In genomic region chr1:198449727-198450433, GRCh38 we compare ENCODE assay signal across 17 cellular contexts.
A peak's percentile ranks its signal among the peaks of the same experiment; 100 is the strongest.
DNase-seq lines count a peak whose midpoint lies in the region; ATAC-seq and TF ChIP-seq lines count a peak whose summit lies in the region.
"Had no signal": no experiment of that assay in that cellular context is flagged by ENCODE, and none has a peak within 500 bp of the region (broad histone marks: within the 10 kb centered on the region; RNA-seq: fewer than 3 reads in every experiment).

No MANE protein-coding gene starts in this region.

- no peak overlapping the region for H3K27ac ChIP-seq in KMS-11
- H3K27ac ChIP-seq: colonic mucosa, HL-60, stomach had no signal

- peaks cover 13% of the 10 kb centered on the region for H3K4me1 ChIP-seq in KMS-11 (ENCODE audit: low read depth, poor library complexity, severe bottlenecking)
- H3K4me1 ChIP-seq: colonic mucosa, stomach had no signal

- no peaks in the 10 kb centered on the region for H3K27me3 ChIP-seq in KMS-11 (ENCODE audit: insufficient read depth, low read depth)
- H3K27me3 ChIP-seq: colonic mucosa, stomach had no signal

- no peak overlapping the region for H3K9ac ChIP-seq in KMS-11

- no peak overlapping the region for H2AFZ ChIP-seq in KMS-11 (ENCODE audit: low read depth)

- no peak for TF ChIP-seq CTCF in AG10803 (conservative IDR thresholded peaks at IDR 0.05; ENCODE audit: low read length)
- TF ChIP-seq CTCF in KMS-11 (conservative IDR thresholded peaks at IDR 0.05; ENCODE audit: low read depth, low read length), result no peak
- TF ChIP-seq CTCF in choroid plexus epithelial cell (conservative IDR thresholded peaks at IDR 0.05; ENCODE audit: low read depth, low read length), result no peak

- peak overlapping the region; percentile 13; the same call in 1 of the 2 replicates for H3K4me2 ChIP-seq in KMS-11

- H4K20me1 ChIP-seq in KMS-11 (ENCODE audit: insufficient read depth), result no peaks in the 10 kb centered on the region

- H3K36me3 ChIP-seq in KMS-11 (ENCODE audit: insufficient read depth), result no peaks in the 10 kb centered on the region
- H3K36me3 ChIP-seq: colonic mucosa, stomach had no signal

- no peak overlapping the region for H3K4me3 ChIP-seq in AG10803 (ENCODE audit: low read length)
- no peak overlapping the region for H3K4me3 ChIP-seq in KMS-11 (IDR thresholded peaks at IDR 0.05; ENCODE audit: insufficient read depth, low read depth, low read length)
- no peak overlapping the region for H3K4me3 ChIP-seq in choroid plexus epithelial cell (ENCODE audit: low read depth, low read length)
- H3K4me3 ChIP-seq: colonic mucosa, stomach had no signal

- DNase-seq in AG10803 (ENCODE audit: low read depth) (peak; percentile 32), choroid plexus epithelial cell (ENCODE audit: low read depth) (peak; percentile 67), kidney tubule cell (ENCODE audit: low spot score) (peak; percentile 47), NCI-H1930 (lab: John Stamatoyannopoulos, UW) (no peak), DMS 273 treated with DMSO at 0.1 percent for 48 hours (lab: John Stamatoyannopoulos, UW) (no peak), ureter (ENCODE audit: low spot score) (no peak)
- DNase-seq: activated CD4-positive, alpha-beta T cell treated with anti-CD3 and anti-CD28 coated beads, Interleukin-2, amount 10 ng/mL, durations not matched to agents 7 days and 5 days; activated T-cell treated with anti-CD3 and anti-CD28 coated beads, Interleukin-2, amount 50 U/mL, for 24 hours; colonic mucosa; NCI-H1694; NCI-H748 treated with DMSO at 0.1 percent for 48 hours; occipital lobe; RPMI8226; stomach had no signal

- ATAC-seq in GM19395 (IDR thresholded peaks at IDR 0.05; ENCODE audit: unreplicated experiment), result no peak

- H3K79me2 ChIP-seq in KMS-11 (ENCODE audit: insufficient read depth, low read depth), result no peaks in the 10 kb centered on the region

Comparison
In these comparisons a context has a peak if more than half of its experiments do, and no peak if none do; other contexts are left out.
1. DNase-seq: peak in AG10803 (single experiment), choroid plexus epithelial cell (single experiment) and kidney tubule cell (single experiment); none in NCI-H1930 (0 of 2), DMS 273 treated with DMSO at 0.1 percent for 48 hours (single experiment) and ureter (single experiment).